ENCODE assay signal across 8 cellular contexts in the genomic region with DNA sequence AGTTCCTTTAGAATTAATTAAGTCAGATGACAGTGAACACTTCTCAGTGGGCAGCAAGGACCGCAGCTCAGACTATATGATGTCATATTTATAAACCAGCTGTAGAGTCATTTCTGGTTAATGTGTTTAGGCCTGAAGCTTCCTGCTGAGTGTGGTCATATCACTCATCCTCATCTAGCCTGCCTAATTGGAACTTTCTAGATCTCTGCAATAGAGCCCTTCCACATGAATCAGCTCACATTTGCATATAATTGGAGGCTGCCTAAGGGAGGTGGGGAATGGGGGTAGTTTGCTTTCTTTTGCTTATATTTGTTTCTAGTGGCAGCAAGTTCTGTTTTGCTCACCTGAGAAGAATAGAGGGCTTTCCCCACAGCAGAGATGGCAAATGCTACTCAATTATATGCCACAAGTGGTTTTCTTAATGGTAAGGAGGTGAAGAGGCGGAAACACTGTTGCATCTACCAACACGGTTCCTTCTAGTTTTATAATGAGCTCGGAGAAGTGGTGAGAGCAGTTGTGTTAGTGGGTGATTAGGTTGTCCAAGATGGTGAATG.
DNase-seq lines count a peak whose midpoint lies in the region; ATAC-seq, FAIRE-seq and TF ChIP-seq lines count a peak whose summit lies in the region.

No MANE protein-coding gene starts in this region.

- intact Hi-C loops in endothelial cell of umbilical vein (cut with micrococcal nuclease), result no loop called here

- no peaks in the 10 kb centered on the region for H3K9me1 ChIP-seq in endothelial cell of umbilical vein (replicated peaks; ENCODE audit: control insufficient read depth, extremely low read depth, insufficient read depth, low read length)

- peaks cover 17% of the 10 kb centered on the region for H3K36me3 Mint-ChIP-seq in mesothelial cell of epicardium

- H2AFZ ChIP-seq in endothelial cell of umbilical vein (ENCODE audit: low read depth, low read length), result no peak overlapping the region

- H3K27ac Mint-ChIP-seq in mesothelial cell of epicardium, result no peak overlapping the region

- H3K9me3 Mint-ChIP-seq in mesothelial cell of epicardium, result peaks cover 3% of the 10 kb centered on the region

- no peak overlapping the region for H3K4me3 ChIP-seq in endothelial cell of umbilical vein (replicated peaks in 1 of 3; ENCODE audit: insufficient read depth in 1 of 3, low read depth in 1 of 3, low read length in 3 of 3)

- POLR2A ChIA-PET in endothelial cell of umbilical vein (lab: Charles Lee), result interaction anchor here (0.5 to 1.1 kb wide), 2 partner anchors 22 to 244 kb away, joined by 3 read pairs; no protein-coding TSS in a partner anchor

- peak; percentile 32 for DNase-seq in GM10266 (ENCODE audit: extremely low spot score)
- peak; percentile 88 for DNase-seq in MV-4-11 (lab: John Stamatoyannopoulos, UW)
- peak; percentile 12 for DNase-seq in endothelial cell of umbilical vein (ENCODE audit: low read depth, low spot score)
- no peak for DNase-seq in NCI-H82 treated with DMSO at 0.1 percent for 48 hours (lab: John Stamatoyannopoulos, UW; ENCODE audit: unreplicated experiment)
- no peak for DNase-seq in mesothelial cell of epicardium (ENCODE audit: low spot score in 2 of 2, unreplicated experiment in 2 of 2)
- DNase-seq in NAMALWA (ENCODE audit: low spot score), result no peak

- H3K79me2 ChIP-seq in endothelial cell of umbilical vein (ENCODE audit: control insufficient read depth, insufficient read depth, low read length), result no peaks in the 10 kb centered on the region

- H3K9me3 ChIP-seq in endothelial cell of umbilical vein (replicated peaks; ENCODE audit: control insufficient read depth, insufficient read depth, low read length), result no peaks in the 10 kb centered on the region

- TF ChIP-seq CTCF in GM10266 (IDR thresholded peaks at IDR 0.05; ENCODE audit: control insufficient read depth, insufficient read depth, low read depth, missing control alignments) (no peak), endothelial cell of umbilical vein (IDR thresholded peaks at IDR 0.05; ENCODE audit: extremely low read depth in 1 of 2, insufficient read depth in 1 of 2, low read depth in 1 of 2, low read length in 2 of 2) (no peak), mesothelial cell of epicardium (IDR thresholded peaks at IDR 0.05; ENCODE audit: unreplicated experiment) (no peak)

- CTCF ChIA-PET in endothelial cell of umbilical vein (lab: Charles Lee), result interaction anchor here (1.1 to 2.6 kb wide), 6 partner anchors 10 to 27 kb away, joined by 3 to 10 read pairs (median 3); no protein-coding TSS in a partner anchor

- no peak for TF ChIP-seq POLR2A in endothelial cell of umbilical vein (IDR thresholded peaks at IDR 0.05; ENCODE audit: low read depth, low read length)

- H3K4me1 Mint-ChIP-seq in mesothelial cell of epicardium, result peaks cover 8% of the 10 kb centered on the region

- no peak overlapping the region for H3K27ac ChIP-seq in endothelial cell of umbilical vein (ENCODE audit: insufficient read depth, low read depth, low read length)

- peaks cover 0 to 6% of the 10 kb centered on the region in 2 experiments for H3K36me3 ChIP-seq in endothelial cell of umbilical vein (ENCODE audit: control insufficient read depth in 2 of 2, extremely low read depth in 1 of 2, insufficient read depth in 2 of 2, low read length in 2 of 2)

- no peaks in the 10 kb centered on the region for H3K27me3 Mint-ChIP-seq in mesothelial cell of epicardium (ENCODE audit: low read depth)

- H3K9ac ChIP-seq in endothelial cell of umbilical vein (replicated peaks; ENCODE audit: extremely low read depth, insufficient read depth, low read length), result no peak overlapping the region

- no peak overlapping the region for H3K4me3 Mint-ChIP-seq in mesothelial cell of epicardium

- peaks cover 13% of the 10 kb centered on the region for H3K4me1 ChIP-seq in endothelial cell of umbilical vein (ENCODE audit: control insufficient read depth, extremely low read depth, insufficient read depth, low read length)

- no peak overlapping the region for H3K4me2 ChIP-seq in endothelial cell of umbilical vein (ENCODE audit: insufficient read depth, low read length)

- FAIRE-seq in endothelial cell of umbilical vein (lab: Jason Lieb, UNC), result no peak

- no TSS peak for BruUV-seq in endothelial cell of umbilical vein (replicated peaks; lab: Mats Ljungman, UMichigan)

- no peaks in the 10 kb centered on the region for H3K27me3 ChIP-seq in endothelial cell of umbilical vein (ENCODE audit: control insufficient read depth in 2 of 2, insufficient read depth in 2 of 2, low read length in 2 of 2)

- dilution Hi-C loops in endothelial cell of umbilical vein (cut with MboI; ENCODE audit: extremely low pct_ligation_motif_present, low sequenced_read_pairs), result no loop called here

- H4K20me1 ChIP-seq in endothelial cell of umbilical vein (replicated peaks; ENCODE audit: control insufficient read depth, extremely low read depth, insufficient read depth, low read length), result no peaks in the 10 kb centered on the region

- ATAC-seq in GM21515 (IDR thresholded peaks at IDR 0.05; ENCODE audit: unreplicated experiment), result peak; percentile 79
- no peak for ATAC-seq in GM18870 (IDR thresholded peaks at IDR 0.05; ENCODE audit: unreplicated experiment)

TF ChIP-seq in endothelial cell of umbilical vein, 7 proteins besides CTCF, POLR2A, EP300 and RAD21:
- TF ChIP-seq POLR2AphosphoS5 (IDR thresholded peaks at IDR 0.05; ENCODE audit: insufficient read depth, low read depth, low read length) (no peak), MYC (IDR thresholded peaks at IDR 0.05; ENCODE audit: low read depth, low read length) (no peak), MAX (IDR thresholded peaks at IDR 0.05; ENCODE audit: insufficient read depth, insufficient read length) (no peak), EZH2 (IDR thresholded peaks at IDR 0.05; ENCODE audit: borderline replicate concordance, low read depth, low read length, severe bottlenecking) (no peak), GATA2 (IDR thresholded peaks at IDR 0.05; ENCODE audit: insufficient read depth, insufficient read length, low read depth, low read length) (peak; percentile 23)
TF ChIP-seq in endothelial cell of umbilical vein: peak in this region for 1.

Comparison
In these comparisons a context has a peak if more than half of its experiments do, and no peak if none do; other contexts are left out.
1. DNase-seq: peak in GM10266 (single experiment), MV-4-11 (single experiment) and endothelial cell of umbilical vein (single experiment); none in NCI-H82 treated with DMSO at 0.1 percent for 48 hours (single experiment), mesothelial cell of epicardium (0 of 2) and NAMALWA (single experiment).